In genomic region chr7:83271212-83272099, GRCh38 we compare ENCODE assay signal across 8 cellular contexts.
DNase-seq lines count a peak whose midpoint lies in the region; ATAC-seq, FAIRE-seq and TF ChIP-seq lines count a peak whose summit lies in the region.

No MANE protein-coding gene starts in this region.

- ATAC-seq in GM18907 (IDR thresholded peaks at IDR 0.05; ENCODE audit: unreplicated experiment), result no peak

- TF ChIP-seq CTCF in C4-2B (conservative IDR thresholded peaks at IDR 0.05) (peak; percentile 71), foreskin fibroblast (IDR thresholded peaks at IDR 0.05; ENCODE audit: low read depth, low read length) (no peak)

- H3K4me3 ChIP-seq in foreskin fibroblast (ENCODE audit: low read depth in 1 of 2, low read length in 2 of 2), result no peak overlapping the region

- DNase-seq in HTR-8/SVneo (ENCODE audit: insufficient read length, low spot score), result peak; percentile 3
- DNase-seq in OCI-M1 (lab: John Stamatoyannopoulos, UW), result peak; percentile 79
- DNase-seq in foreskin fibroblast, result peak; percentile 36 to 74
- DNase-seq in RCC 7860 (ENCODE audit: low spot score), result no peak
- DNase-seq in HuH-7 (ENCODE audit: low spot score), result no peak
- no peak for DNase-seq in activated CD8-positive, alpha-beta memory T cell treated with anti-CD3 and anti-CD28 coated beads, Interleukin-2, amount 50 U/mL, for 48 hours

- no peak overlapping the region for H3K27ac ChIP-seq in C4-2B

- no peak for FAIRE-seq in HTR-8/SVneo (lab: Jason Lieb, UNC)
- FAIRE-seq in RCC 7860 (lab: Jason Lieb, UNC), result no peak

Comparison
In these comparisons a context has a peak if more than half of its experiments do, and no peak if none do; other contexts are left out.
1. DNase-seq: peak in HTR-8/SVneo (single experiment), OCI-M1 (single experiment) and foreskin fibroblast (2 of 2); none in RCC 7860 (single experiment), HuH-7 (single experiment) and activated CD8-positive, alpha-beta memory T cell treated with anti-CD3 and anti-CD28 coated beads, Interleukin-2, amount 50 U/mL, for 48 hours (single experiment).